18 cellular contexts compared by ENCODE assay signal in genomic region chr6:40342674-40343230, GRCh38.
DNase-seq lines count a peak whose midpoint lies in the region; ATAC-seq and TF ChIP-seq lines count a peak whose summit lies in the region.
"Had no signal": no experiment of that assay in that cellular context is flagged by ENCODE, and none has a peak within 500 bp of the region (broad histone marks: within the 10 kb centered on the region; RNA-seq: fewer than 3 reads in every experiment).

No MANE protein-coding gene starts in this region.

- ATAC-seq in GM18907 (IDR thresholded peaks at IDR 0.05; ENCODE audit: unreplicated experiment) (no peak), HG03439 (IDR thresholded peaks at IDR 0.05; ENCODE audit: unreplicated experiment) (no peak)
- ATAC-seq: activated T-cell treated with anti-CD3 and anti-CD28 coated beads, Interleukin-2, amount 50 U/mL, for 72 hours; CD8-positive, alpha-beta T cell; psoas muscle; SK-N-SH treated with all-trans-retinoic acid at 6 μM for 48 hours had no signal

- CTCF ChIA-PET in A673 (lab: Charles Lee), result no interaction called here

- H3K4me3 Mint-ChIP-seq in osteocyte (ENCODE audit: unreplicated experiment) (no peak overlapping the region), HFFc6 (no peak overlapping the region)
- H3K4me3 Mint-ChIP-seq: activated CD4-positive, alpha-beta T cell treated with anti-CD3 and anti-CD28 coated beads, Interleukin-2, amount 10 ng/mL, durations not matched to agents 7 days and 5 days; activated T-cell treated with anti-CD3 and anti-CD28 coated beads, Interleukin-2, amount 50 U/mL, for 72 hours; CD8-positive, alpha-beta T cell had no signal

- H3K9ac ChIP-seq in HUES48 (ENCODE audit: low read depth, low read length), result no peak overlapping the region

- H3K27me3 Mint-ChIP-seq in osteocyte (ENCODE audit: unreplicated experiment) (peaks cover 26% of the 10 kb centered on the region), HFFc6 (ENCODE audit: insufficient read depth) (no peaks in the 10 kb centered on the region; the same call in 1 of the 2 replicates)

- no peak for TF ChIP-seq CTCF in A673 (conservative IDR thresholded peaks at IDR 0.05; ENCODE audit: low read depth, low read length)
- no peak for TF ChIP-seq CTCF in coronary artery (IDR thresholded peaks at IDR 0.05)
- no peak for TF ChIP-seq CTCF in osteocyte (IDR thresholded peaks at IDR 0.05)
- no peak for TF ChIP-seq CTCF in HFFc6 (IDR thresholded peaks at IDR 0.05)

- intact Hi-C loops in A673 (cut with micrococcal nuclease; ENCODE audit: unreplicated experiment), result no loop called here

- H3K27ac Mint-ChIP-seq in osteocyte (ENCODE audit: unreplicated experiment) (no peak overlapping the region), HFFc6 (no peak overlapping the region)
- H3K27ac Mint-ChIP-seq: activated CD4-positive, alpha-beta T cell treated with anti-CD3 and anti-CD28 coated beads, Interleukin-2, amount 10 ng/mL, durations not matched to agents 7 days and 5 days; activated T-cell treated with anti-CD3 and anti-CD28 coated beads, Interleukin-2, amount 50 U/mL, for 72 hours; CD8-positive, alpha-beta T cell had no signal

- DNase-seq in A673 (ENCODE audit: low spot score), result peak; percentile 42
- DNase-seq in coronary artery (ENCODE audit: low spot score), result peak; percentile 36
- peak; percentile 78 for DNase-seq in osteocyte (ENCODE audit: extremely low spot score, unreplicated experiment)
- DNase-seq in AML-193 (lab: John Stamatoyannopoulos, UW), result no peak
- no peak for DNase-seq in HFFc6
- DNase-seq: activated CD4-positive, alpha-beta T cell treated with anti-CD3 and anti-CD28 coated beads, Interleukin-2, amount 10 ng/mL, durations not matched to agents 7 days and 5 days; activated naive CD4-positive, alpha-beta T cell; activated T-cell treated with anti-CD3 and anti-CD28 coated beads, Interleukin-2, amount 50 U/mL, for 72 hours; brain microvascular endothelial cell; kidney glomerular epithelial cell; NCI-H146; psoas muscle; stimulated activated naive CD4-positive, alpha-beta T cell treated with Interleukin-2 at 50 U/mL for 16 hours had no signal

- POLR2A ChIA-PET in A673 (lab: Charles Lee; ENCODE audit: low non-redundant PET), result interaction anchor here (0.5 kb wide), 1 partner anchor 191 kb away, joined by 5 read pairs; no protein-coding TSS in a partner anchor

- H3K36me3 ChIP-seq in A673 (ENCODE audit: insufficient read depth, low read length, poor library complexity, severe bottlenecking) (no peaks in the 10 kb centered on the region), HUES48 (ENCODE audit: control insufficient read depth, insufficient read depth, low read length) (no peaks in the 10 kb centered on the region)
- H3K36me3 ChIP-seq: brain microvascular endothelial cell had no signal

- no peaks in the 10 kb centered on the region for H3K9me3 Mint-ChIP-seq in osteocyte (ENCODE audit: unreplicated experiment)
- peaks cover 60% of the 10 kb centered on the region for H3K9me3 Mint-ChIP-seq in HFFc6
- H3K9me3 Mint-ChIP-seq: activated CD4-positive, alpha-beta T cell treated with anti-CD3 and anti-CD28 coated beads, Interleukin-2, amount 10 ng/mL, durations not matched to agents 7 days and 5 days; activated T-cell treated with anti-CD3 and anti-CD28 coated beads, Interleukin-2, amount 50 U/mL, for 72 hours; CD8-positive, alpha-beta T cell had no signal

- H3K4me3 ChIP-seq in A673 (ENCODE audit: low read depth, low read length, poor library complexity, severe bottlenecking) (no peak overlapping the region), HUES48 (ENCODE audit: low read depth, low read length) (no peak overlapping the region), coronary artery (no peak overlapping the region)
- H3K4me3 ChIP-seq: psoas muscle had no signal

- no peaks in the 10 kb centered on the region for H3K9me3 ChIP-seq in A673 (ENCODE audit: low read depth, low read length, poor library complexity, severe bottlenecking)
- no peaks in the 10 kb centered on the region for H3K9me3 ChIP-seq in HUES48 (ENCODE audit: control insufficient read depth, insufficient read depth, low read length)
- H3K9me3 ChIP-seq: psoas muscle had no signal

- H3K27ac ChIP-seq in A673 (ENCODE audit: low read depth, low read length, poor library complexity, severe bottlenecking), result peak overlapping the region; percentile 76
- peak overlapping the region; percentile 17 for H3K27ac ChIP-seq in HUES48 (ENCODE audit: low read depth, low read length)
- no peak overlapping the region for H3K27ac ChIP-seq in coronary artery
- H3K27ac ChIP-seq: brain microvascular endothelial cell, psoas muscle had no signal

- H3K36me3 Mint-ChIP-seq in osteocyte (ENCODE audit: unreplicated experiment), result no peaks in the 10 kb centered on the region
- peaks cover 5% of the 10 kb centered on the region; the same call in 1 of the 2 replicates for H3K36me3 Mint-ChIP-seq in HFFc6 (ENCODE audit: low read depth)
- H3K36me3 Mint-ChIP-seq: CD8-positive, alpha-beta T cell had no signal

- H3K4me1 ChIP-seq in A673 (ENCODE audit: insufficient read depth, low read length, poor library complexity, severe bottlenecking) (peaks cover 28% of the 10 kb centered on the region), HUES48 (ENCODE audit: control insufficient read depth, insufficient read depth, low read length) (peaks cover 42% of the 10 kb centered on the region)

- no TSS peak for BruUV-seq in A673 (replicated peaks; lab: Mats Ljungman, UMichigan)

- H3K4me1 Mint-ChIP-seq in osteocyte (ENCODE audit: unreplicated experiment), result no peaks in the 10 kb centered on the region
- no peaks in the 10 kb centered on the region for H3K4me1 Mint-ChIP-seq in HFFc6 (ENCODE audit: low read depth)

- H3K27me3 ChIP-seq in A673 (replicated peaks; ENCODE audit: insufficient read depth, low read depth, low read length, poor library complexity), result no peaks in the 10 kb centered on the region
- no peaks in the 10 kb centered on the region for H3K27me3 ChIP-seq in HUES48 (ENCODE audit: control insufficient read depth, insufficient read depth, low read length)
- H3K27me3 ChIP-seq: brain microvascular endothelial cell had no signal

Comparison
In these comparisons a context has a peak if more than half of its experiments do, and no peak if none do; other contexts are left out.
1. DNase-seq: peak in A673 (single experiment), coronary artery (single experiment) and osteocyte (single experiment); none in AML-193 (0 of 2) and HFFc6 (single experiment).
2. H3K27ac ChIP-seq: peak in A673 (single experiment) and HUES48 (single experiment); none in coronary artery (0 of 2).